9 cellular contexts compared by ENCODE assay signal in the genomic region with DNA sequence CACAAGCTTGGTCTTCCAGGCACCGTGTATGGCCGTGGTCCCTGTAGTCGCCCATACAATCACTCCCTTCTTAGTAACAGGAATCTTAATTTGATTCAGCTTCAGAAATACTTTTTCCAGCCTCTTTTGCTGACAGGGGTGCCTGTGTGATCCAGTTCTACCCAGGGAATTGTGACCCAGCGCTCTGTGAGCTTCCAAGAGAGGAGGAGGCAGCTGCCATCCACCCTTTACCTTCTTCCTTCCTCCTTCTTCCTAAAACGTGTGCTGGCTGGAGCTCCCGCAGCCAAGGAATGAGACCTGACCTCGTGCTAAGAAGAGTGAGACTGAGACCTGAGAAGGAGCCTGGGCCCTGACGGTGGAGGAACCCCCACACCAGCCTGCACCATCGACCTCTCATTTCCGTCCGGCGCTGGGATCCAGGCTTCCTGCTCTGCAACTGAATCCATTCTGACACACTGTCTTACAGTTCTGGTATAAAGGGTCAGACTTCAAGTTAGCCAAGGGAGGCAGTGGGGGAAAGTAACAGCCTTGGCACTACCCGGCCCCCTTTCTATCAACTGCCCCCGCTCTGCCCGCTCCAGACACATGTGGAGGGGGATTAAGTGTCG. TPM values are rescaled to one million over a fixed set of nuclear protein-coding genes. Genes with fewer than 3 reads are reported as not detected.
A peak's percentile ranks its signal among the peaks of the same experiment; 100 is the strongest.
DNase-seq lines count a peak whose midpoint lies in the region; ATAC-seq and TF ChIP-seq lines count a peak whose summit lies in the region.
"Had no signal": no experiment of that assay in that cellular context is flagged by ENCODE, and none has a peak within 500 bp of the region (broad histone marks: within the 10 kb centered on the region; RNA-seq: fewer than 3 reads in every experiment).

No MANE protein-coding gene starts in this region.

- TF ChIP-seq CTCF in Calu3 (IDR thresholded peaks at IDR 0.05; ENCODE audit: unreplicated experiment) = no peak
- no peak for TF ChIP-seq CTCF in right atrium auricular region (IDR thresholded peaks at IDR 0.05)
- no peak for TF ChIP-seq CTCF in psoas muscle (IDR thresholded peaks at IDR 0.05)

- H3K4me1 Mint-ChIP-seq in Calu3 (ENCODE audit: low read depth, unreplicated experiment) = peaks cover 16% of the 10 kb centered on the region
- H3K4me1 Mint-ChIP-seq in activated CD8-positive, alpha-beta T cell treated with anti-CD3 and anti-CD28 coated beads, Interleukin-2, amount 10 ng/mL, durations not matched to agents 7 days and 5 days (ENCODE audit: low read depth) = peaks cover 21% of the 10 kb centered on the region

- H3K36me3 Mint-ChIP-seq in Calu3 (ENCODE audit: insufficient read depth, unreplicated experiment) = peaks cover 1% of the 10 kb centered on the region
- peaks cover 33% of the 10 kb centered on the region for H3K36me3 Mint-ChIP-seq in activated CD8-positive, alpha-beta T cell treated with anti-CD3 and anti-CD28 coated beads, Interleukin-2, amount 10 ng/mL, durations not matched to agents 7 days and 5 days (ENCODE audit: low read depth)

- BruUV-seq in Calu3 (replicated peaks; lab: Mats Ljungman, UMichigan) = no TSS peak

- H3K27me3 ChIP-seq in right atrium auricular region (no peaks in the 10 kb centered on the region), psoas muscle (ENCODE audit: insufficient read depth in 3 of 3, low read length in 2 of 3) (no peaks in the 10 kb centered on the region)

- 30 to 42% (median 32%) methylated on average over 16 of the region's 16 CpGs for WGBS in psoas muscle, 3 donors

- H3K4me3 ChIP-seq in right atrium auricular region (no peak overlapping the region), psoas muscle (no peak overlapping the region)

- no peaks in the 10 kb centered on the region for H3K9me3 Mint-ChIP-seq in Calu3 (ENCODE audit: low read depth, unreplicated experiment)
- no peaks in the 10 kb centered on the region for H3K9me3 Mint-ChIP-seq in activated CD8-positive, alpha-beta T cell treated with anti-CD3 and anti-CD28 coated beads, Interleukin-2, amount 10 ng/mL, durations not matched to agents 7 days and 5 days (ENCODE audit: insufficient read depth)

- H3K4me1 ChIP-seq in right atrium auricular region = peaks cover 0 to 54% of the 10 kb centered on the region in 2 donors
- H3K4me1 ChIP-seq in psoas muscle = peaks cover 20% of the 10 kb centered on the region

- no peak for DNase-seq in Calu3
- DNase-seq in activated CD8-positive, alpha-beta T cell treated with anti-CD3 and anti-CD28 coated beads, Interleukin-2, amount 10 ng/mL, durations not matched to agents 7 days and 5 days = no peak
- DNase-seq in right atrium auricular region (ENCODE audit: low spot score) = no peak
- DNase-seq in psoas muscle = no peak
- no peak for DNase-seq in stimulated activated CD4-positive, alpha-beta T cell treated with anti-CD3 and anti-CD28 coated beads, Interleukin-2, amount 100 ng/mL, for 24 hours
- no peak for DNase-seq in NCI-H2107 (lab: John Stamatoyannopoulos, UW)

- no peaks in the 10 kb centered on the region for H3K27me3 Mint-ChIP-seq in Calu3 (ENCODE audit: unreplicated experiment)
- no peaks in the 10 kb centered on the region for H3K27me3 Mint-ChIP-seq in activated CD8-positive, alpha-beta T cell treated with anti-CD3 and anti-CD28 coated beads, Interleukin-2, amount 10 ng/mL, durations not matched to agents 7 days and 5 days (ENCODE audit: low read depth)

- peaks cover 23% of the 10 kb centered on the region for H3K36me3 ChIP-seq in right atrium auricular region
- peaks cover 0 to 24% of the 10 kb centered on the region in 2 donors for H3K36me3 ChIP-seq in psoas muscle (ENCODE audit: insufficient read depth in 1 of 2, low read depth in 1 of 2)

- peak overlapping the region; percentile 69 to 75 for H3K27ac ChIP-seq in right atrium auricular region
- peak overlapping the region; percentile 61 for H3K27ac ChIP-seq in psoas muscle

- no peak for ATAC-seq in activated CD8-positive, alpha-beta T cell treated with anti-CD3 and anti-CD28 coated beads, Interleukin-2, amount 10 ng/mL, durations not matched to agents 7 days and 5 days
- ATAC-seq in psoas muscle = peak in 1 of 4 donors; percentile 28
- no peak for ATAC-seq in HG02623 (IDR thresholded peaks at IDR 0.05; ENCODE audit: unreplicated experiment)
- no peak for ATAC-seq in HG02798 (IDR thresholded peaks at IDR 0.05; ENCODE audit: poor library complexity, unreplicated experiment)

- CTCF ChIA-PET in Calu3 (lab: Charles Lee) = interaction anchor here (0.6 to 2.6 kb wide), 2 partner anchors 14 to 472 kb away, joined by 3 to 19 read pairs; partner anchors contain the start of gene MGAT1
- CTCF ChIA-PET in activated CD8-positive, alpha-beta T cell treated with anti-CD3 and anti-CD28 coated beads, Interleukin-2, amount 10 ng/mL, durations not matched to agents 7 days and 5 days (lab: Charles Lee) = interaction anchor here (1.0 to 2.0 kb wide), 3 partner anchors 15 to 82 kb away, joined by 4 to 6 read pairs (median 6); no protein-coding TSS in a partner anchor

- H3K4me3 Mint-ChIP-seq in Calu3 (ENCODE audit: low read depth, unreplicated experiment) = no peak overlapping the region
- no peak overlapping the region for H3K4me3 Mint-ChIP-seq in activated CD8-positive, alpha-beta T cell treated with anti-CD3 and anti-CD28 coated beads, Interleukin-2, amount 10 ng/mL, durations not matched to agents 7 days and 5 days

- peak overlapping the region; percentile 16 for H3K27ac Mint-ChIP-seq in Calu3 (ENCODE audit: unreplicated experiment)
- H3K27ac Mint-ChIP-seq in activated CD8-positive, alpha-beta T cell treated with anti-CD3 and anti-CD28 coated beads, Interleukin-2, amount 10 ng/mL, durations not matched to agents 7 days and 5 days = peak overlapping the region; percentile 71

- POLR2A ChIA-PET in activated CD8-positive, alpha-beta T cell treated with anti-CD3 and anti-CD28 coated beads, Interleukin-2, amount 10 ng/mL, durations not matched to agents 7 days and 5 days (lab: Charles Lee) = no interaction called here

- H3K9me3 ChIP-seq in right atrium auricular region (no peaks in the 10 kb centered on the region), psoas muscle (no peaks in the 10 kb centered on the region)

- intact Hi-C loops in Calu3 (cut with micrococcal nuclease; ENCODE audit: unreplicated experiment) = loop anchor here (10.0 kb wide), 1 partner anchor 248 kb away; no protein-coding TSS in a partner anchor
- intact Hi-C loops in psoas muscle (cut with DNase I) = loop anchor here in 1 of 2 donors (5.0 to 10.0 kb wide), 2 partner anchors 48 to 76 kb away; partner anchors contain the start of gene ZFP62

RNA-seq across cellular contexts. Expression of gene MGAT1, which starts 16.1 kb away (rescaled TPM):
- 77.5 and 86.4 TPM in 2 replicates for total RNA-seq in Calu3 (2022)
- 100 to 1,000 TPM; 154 to 161 TPM for total RNA-seq in activated CD8-positive, alpha-beta T cell treated with anti-CD3 and anti-CD28 coated beads, Interleukin-2, amount 10 ng/mL, durations not matched to agents 7 days and 5 days
- total RNA-seq in right atrium auricular region = 100 to 1,000 TPM in 1 of 2 donors, 10 to 100 TPM in 1; 84.1 to 130 TPM
- total RNA-seq in psoas muscle = 10 to 100 TPM; 53.6 to 92.3 (median 70.0) TPM
- 100 to 1,000 TPM in 1 of 3 donors, 10 to 100 TPM in 2; 68.1 to 134 (median 77.8) TPM for polyA plus RNA-seq in psoas muscle

RNA-seq across cellular contexts. Expression of gene OR2Y1, which starts 46.6 kb away (rescaled TPM):
- total RNA-seq in Calu3 (2022) (not detected in 2 replicates), right atrium auricular region (not detected), psoas muscle (not detected)
- not detected for total RNA-seq in activated CD8-positive, alpha-beta T cell treated with anti-CD3 and anti-CD28 coated beads, Interleukin-2, amount 10 ng/mL, durations not matched to agents 7 days and 5 days
- polyA plus RNA-seq in psoas muscle = not detected
- total RNA-seq: epithelial cell of proximal tubule had no signal
